ENCODE assay signal across 17 cellular contexts in the genomic region with DNA sequence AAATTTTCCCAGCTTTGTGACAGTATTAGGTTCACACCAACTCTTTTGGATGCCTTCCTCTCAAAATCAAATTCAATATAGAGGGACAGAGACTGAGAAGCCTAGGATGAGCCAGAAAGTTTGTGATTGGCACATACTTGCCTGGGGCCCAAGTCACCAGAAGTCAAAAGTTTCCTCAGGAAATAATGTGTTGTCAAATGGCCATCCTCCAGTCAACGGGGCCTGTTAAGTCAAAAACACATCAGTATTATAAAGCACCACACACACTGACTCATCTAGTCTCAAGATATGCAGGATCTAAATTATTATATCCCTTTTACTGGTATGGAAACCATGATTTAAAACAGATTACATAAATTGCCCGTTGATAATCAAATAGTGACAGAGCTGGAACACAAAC.
"Had no signal": no experiment of that assay in that cellular context is flagged by ENCODE, and none has a peak within 500 bp of the region (broad histone marks: within the 10 kb centered on the region; RNA-seq: fewer than 3 reads in every experiment).

No MANE protein-coding gene starts in this region.

- H3K9me3 ChIP-seq: breast epithelium, sigmoid colon, thyroid gland had no signal

- DNase-seq: activated CD4-positive, alpha-beta T cell treated with anti-CD3 and anti-CD28 coated beads for 1 hour; activated CD8-positive, alpha-beta memory T cell treated with anti-CD3 and anti-CD28 coated beads for 24 hours; activated CD8-positive, alpha-beta memory T cell treated with anti-CD3 and anti-CD28 coated beads, Interleukin-2, amount 50 U/mL, for 48 hours; activated effector memory CD4-positive, alpha-beta T cell treated with Interleukin-2 at 50 U/mL for 16 hours; activated naive CD4-positive, alpha-beta T cell treated with anti-CD3 and anti-CD28 coated beads, Interleukin-2, amount 50 U/mL, for 16 hours; activated T-cell treated with anti-CD3 and anti-CD28 coated beads, Interleukin-2, amount 50 U/mL, for 48 hours; cerebellar nuclear complex; effector memory CD8-positive, alpha-beta T cell; heart right ventricle; natural killer cell; sigmoid colon; spleen; stimulated activated naive B cell treated with anti-CD40 and anti-IgM and Interleukin-4, amounts not matched to agents 10 μg/mL and 1 μg/mL and 100 μg/mL, for 72 hours; thyroid gland; WERI-Rb-1 had no signal

- H3K36me3 ChIP-seq: breast epithelium, heart right ventricle, sigmoid colon, spleen, thyroid gland, WERI-Rb-1 had no signal

- H3K27ac ChIP-seq: breast epithelium, epithelial cell of prostate, heart right ventricle, sigmoid colon, spleen, thyroid gland, WERI-Rb-1 had no signal

- ATAC-seq: effector memory CD8-positive, alpha-beta T cell; heart right ventricle; natural killer cell; stimulated activated naive B cell treated with anti-CD40 and anti-IgM and Interleukin-4, amounts not matched to agents 10 μg/mL and 1 μg/mL and 100 μg/mL, for 72 hours had no signal

- H3K4me1 ChIP-seq: breast epithelium, heart right ventricle, sigmoid colon, spleen, thyroid gland had no signal

- H3K4me3 ChIP-seq: breast epithelium, heart right ventricle, sigmoid colon, spleen, thyroid gland had no signal

- H3K27me3 ChIP-seq: breast epithelium, heart right ventricle, sigmoid colon, spleen, thyroid gland had no signal
